ENCODE assay signal across 8 cellular contexts in the genomic region with DNA sequence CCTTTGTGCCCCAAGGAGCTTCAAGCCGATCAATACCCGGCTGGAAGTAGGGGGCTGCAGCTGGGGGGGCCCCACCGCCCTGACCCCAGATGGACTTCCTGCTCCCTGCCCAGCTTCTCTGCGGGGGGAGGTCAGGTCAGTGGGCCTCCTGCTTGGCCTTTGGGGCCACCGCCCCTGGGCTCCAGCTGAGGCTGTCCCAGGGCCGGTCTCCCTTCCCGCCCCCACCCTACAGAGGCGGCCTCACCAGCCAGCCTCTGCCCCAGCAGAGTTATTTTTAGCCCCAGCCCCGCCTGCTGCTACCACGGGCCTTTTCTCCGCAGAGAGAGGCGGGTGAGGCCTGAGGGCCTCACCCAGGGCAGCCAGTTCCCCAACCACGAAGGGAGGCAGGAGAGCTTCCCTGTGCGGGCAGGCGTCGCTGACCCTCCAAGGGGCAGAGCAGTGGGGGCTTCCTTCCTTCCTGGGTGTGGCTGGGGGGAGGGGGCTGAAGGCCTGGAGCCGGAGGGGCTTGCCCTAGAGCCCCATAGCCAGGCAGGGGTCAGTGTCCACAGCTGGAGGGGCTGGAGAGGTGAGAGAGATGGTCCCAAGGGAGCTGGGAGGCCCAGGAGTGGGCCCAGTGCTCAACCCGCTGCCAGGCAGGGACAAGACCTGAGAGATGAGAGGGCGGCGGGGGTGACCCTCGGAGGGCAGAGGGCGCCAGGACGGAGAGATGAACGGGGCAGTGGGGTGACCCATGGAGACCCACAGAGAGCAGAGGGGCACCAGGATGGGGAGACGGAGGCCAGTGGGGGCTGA. TPM values are rescaled to one million over a fixed set of nuclear protein-coding genes. Genes with fewer than 3 reads are reported as not detected.
DNase-seq lines count a peak whose midpoint lies in the region; ATAC-seq and TF ChIP-seq lines count a peak whose summit lies in the region.

No MANE protein-coding gene starts in this region.

- TF ChIP-seq CTCF in CD14-positive monocyte (IDR thresholded peaks at IDR 0.05) (no peak), MM.1S (IDR thresholded peaks at IDR 0.05; ENCODE audit: low read length) (no peak)

- no peak overlapping the region for H3K4me3 ChIP-seq in MM.1S (ENCODE audit: low read length)
- H3K4me3 ChIP-seq in skeletal muscle tissue (ENCODE audit: low read length in 3 of 3): peak overlapping the region; percentile 30 to 61 (median 61)

- H3K27me3 ChIP-seq in MM.1S (replicated peaks; ENCODE audit: insufficient read depth, low read length) (no peaks in the 10 kb centered on the region; the same call in 1 of the 2 replicates), skeletal muscle tissue (ENCODE audit: control insufficient read depth in 3 of 3, insufficient read depth in 3 of 3, low read length in 3 of 3) (no peaks in the 10 kb centered on the region)

- intact Hi-C loops in CD14-positive monocyte (cut with micrococcal nuclease) (loop anchor here in 1 of 2 donors (2.0 kb wide), 2 partner anchors 23 to 25 kb away; no protein-coding TSS in a partner anchor), left ventricle myocardium superior (cut with micrococcal nuclease) (no loop called here)

- peak overlapping the region; percentile 32; the same call in 1 of the 2 replicates for H3K9ac ChIP-seq in MM.1S (ENCODE audit: low read length)
- peak overlapping the region; percentile 79 to 85 (median 81) for H3K9ac ChIP-seq in skeletal muscle tissue (ENCODE audit: low read depth in 1 of 3, low read length in 3 of 3)

- H3K4me1 ChIP-seq in MM.1S (ENCODE audit: low read length) (peaks cover 4% of the 10 kb centered on the region; the same call in 1 of the 2 replicates), skeletal muscle tissue (ENCODE audit: control insufficient read depth in 3 of 3, insufficient read depth in 3 of 3, low read length in 3 of 3) (peaks cover 42 to 74% (median 62%) of the 10 kb centered on the region in 3 donors)

- H3K27me3 Mint-ChIP-seq in CD14-positive monocyte (ENCODE audit: low read depth in 3 of 3): no peaks in the 10 kb centered on the region

- H3K27ac ChIP-seq in MM.1S (ENCODE audit: low read length) (peak overlapping the region; percentile 29; the same call in 1 of the 2 replicates), skeletal muscle tissue (ENCODE audit: low read depth, low read length) (peak overlapping the region; percentile 91)

- H3K27ac Mint-ChIP-seq in CD14-positive monocyte: peak overlapping the region; percentile 91 to 99 (median 95)

- peaks cover 63% of the 10 kb centered on the region for H3K4me1 Mint-ChIP-seq in CD14-positive monocyte

- no peaks in the 10 kb centered on the region for H4K20me1 ChIP-seq in MM.1S (ENCODE audit: insufficient read depth, low read length)

- peak overlapping the region; percentile 62 to 70 for H3K4me3 Mint-ChIP-seq in CD14-positive monocyte

- no peaks in the 10 kb centered on the region for H3F3A ChIP-seq in MM.1S (ENCODE audit: insufficient read depth, low read length)

- no peaks in the 10 kb centered on the region for H3K9me3 ChIP-seq in MM.1S (replicated peaks; ENCODE audit: insufficient read depth, low read length)
- no peaks in the 10 kb centered on the region for H3K9me3 ChIP-seq in skeletal muscle tissue (ENCODE audit: control insufficient read depth in 3 of 3, low read length in 3 of 3)

- DNase-seq in CD14-positive monocyte (ENCODE audit: low spot score) (peak; percentile 81), MM.1S (peak; percentile 43), left ventricle myocardium superior (peak; percentile 85), NCI-H1105 (lab: John Stamatoyannopoulos, UW) (no peak), RKO (ENCODE audit: low spot score) (no peak)
- peak; percentile 50 to 51 for DNase-seq in activated T-cell treated with anti-CD3 and anti-CD28 coated beads, Interleukin-2, amount 50 U/mL, for 48 hours

- H3K79me2 ChIP-seq in MM.1S (ENCODE audit: low read length): no peaks in the 10 kb centered on the region

- ATAC-seq in GM19463 (IDR thresholded peaks at IDR 0.05; ENCODE audit: unreplicated experiment) (peak; percentile 56), left ventricle myocardium superior (peak; percentile 92)

- H2AFZ ChIP-seq in MM.1S (ENCODE audit: low read length): 0 out of 2 replicates have a peak overlapping the region, but pooled peaks have one; percentile 7

- H3K36me3 Mint-ChIP-seq in CD14-positive monocyte: peaks cover 0 to 2% of the 10 kb centered on the region in 2 donors

- H3K4me2 ChIP-seq in MM.1S (ENCODE audit: low read depth, low read length): peak overlapping the region; percentile 45; the same call in 1 of the 2 replicates

- H3K36me3 ChIP-seq in MM.1S (replicated peaks; ENCODE audit: insufficient read depth, low read length) (no peaks in the 10 kb centered on the region), skeletal muscle tissue (ENCODE audit: control insufficient read depth in 3 of 3, insufficient read depth in 3 of 3, low read length in 3 of 3) (no peaks in the 10 kb centered on the region)

- H3K9me3 Mint-ChIP-seq in CD14-positive monocyte: peaks cover 0 to 2% (median 0%) of the 10 kb centered on the region in 7 donors

- no peaks in the 10 kb centered on the region for H3K9me2 ChIP-seq in MM.1S (replicated peaks; ENCODE audit: insufficient read depth, low read length)

RNA-seq across cellular contexts. Expression of a gene that starts 24.6 kb away (rescaled TPM):
- polyA plus RNA-seq in CD14-positive monocyte: 1 to 10 TPM; 2.4 to 2.7 TPM
- total RNA-seq in left ventricle myocardium superior (19.9 TPM), skeletal muscle tissue (11.0 TPM)

Comparison
In these comparisons a context has a peak if more than half of its experiments do, and no peak if none do; other contexts are left out.
1. DNase-seq: peak in CD14-positive monocyte (single experiment), MM.1S (single experiment), activated T-cell treated with anti-CD3 and anti-CD28 coated beads, Interleukin-2, amount 50 U/mL, for 48 hours (2 of 2) and left ventricle myocardium superior (single experiment); none in NCI-H1105 (single experiment) and RKO (single experiment).